Comparison of ENCODE assay signal across 14 cellular contexts in genomic region chr1:159121526-159121925, GRCh38. TPM values are rescaled to one million over a fixed set of nuclear protein-coding genes. Genes with fewer than 3 reads are reported as not detected.
DNase-seq lines count a peak whose midpoint lies in the region; ATAC-seq and TF ChIP-seq lines count a peak whose summit lies in the region.
"Had no signal": no experiment of that assay in that cellular context is flagged by ENCODE, and none has a peak within 500 bp of the region (broad histone marks: within the 10 kb centered on the region; RNA-seq: fewer than 3 reads in every experiment).

No MANE protein-coding gene starts in this region.

- no peak overlapping the region for H3K9ac ChIP-seq in smooth muscle cell (ENCODE audit: low read depth)

- ATAC-seq in GM18505 (IDR thresholded peaks at IDR 0.05; ENCODE audit: unreplicated experiment), result peak; percentile 63
- peak; percentile 58 for ATAC-seq in HG02678 (IDR thresholded peaks at IDR 0.05; ENCODE audit: unreplicated experiment)
- ATAC-seq in HG03460 (IDR thresholded peaks at IDR 0.05; ENCODE audit: unreplicated experiment), result peak; percentile 81
- no peak for ATAC-seq in gastrocnemius medialis

- no peak overlapping the region for H3K4me3 ChIP-seq in smooth muscle cell
- H3K4me3 ChIP-seq in gastrocnemius medialis, result no peak overlapping the region
- H3K4me3 ChIP-seq: prostate gland, tibial artery had no signal

- H3K4me2 ChIP-seq in smooth muscle cell, result no peak overlapping the region

- DNase-seq in GM19238 (ENCODE audit: insufficient read length, low spot score), result peak; percentile 5
- no peak for DNase-seq in smooth muscle cell (lab: John Stamatoyannopoulos, UW; ENCODE audit: unreplicated experiment)
- no peak for DNase-seq in gastrocnemius medialis
- no peak for DNase-seq in NCI-H1436 treated with DMSO at 0.1 percent for 48 hours (lab: John Stamatoyannopoulos, UW)
- DNase-seq in activated CD4-positive, alpha-beta T cell treated with anti-CD3 and anti-CD28 coated beads for 48 hours, result no peak
- DNase-seq: CD4-positive, alpha-beta memory T cell; cortex of kidney; glutamatergic neuron; tibial artery had no signal

- no peaks in the 10 kb centered on the region for H3F3A ChIP-seq in smooth muscle cell (ENCODE audit: low read depth)

- intact Hi-C loops in gastrocnemius medialis (cut with DNase I; ENCODE audit: low total_unique reads), result no loop called here

- in situ Hi-C loops in gastrocnemius medialis (cut with MboI; ENCODE audit: low sequenced_read_pairs in 4 of 4), result no loop called here

- H3K79me2 ChIP-seq in smooth muscle cell (ENCODE audit: low read depth), result no peaks in the 10 kb centered on the region

- H3K27ac ChIP-seq in smooth muscle cell (ENCODE audit: low read depth) (no peak overlapping the region), gastrocnemius medialis (no peak overlapping the region)
- H3K27ac ChIP-seq: prostate gland, tibial artery, VCaP had no signal

- TF ChIP-seq CTCF in smooth muscle cell (IDR thresholded peaks at IDR 0.05; ENCODE audit: borderline replicate concordance, insufficient read depth, poor library complexity, severe bottlenecking) (no peak), gastrocnemius medialis (IDR thresholded peaks at IDR 0.05 in 4 of 5, conservative IDR thresholded peaks at IDR 0.05 in 1 of 5) (no peak)

- no peaks in the 10 kb centered on the region for H3K27me3 ChIP-seq in smooth muscle cell (ENCODE audit: low read depth)
- H3K27me3 ChIP-seq in gastrocnemius medialis, result no peaks in the 10 kb centered on the region
- H3K27me3 ChIP-seq: tibial artery had no signal

- H4K20me1 ChIP-seq in smooth muscle cell (ENCODE audit: low read depth), result no peaks in the 10 kb centered on the region

- H3K9me3 ChIP-seq in smooth muscle cell (replicated peaks; ENCODE audit: low read depth) (no peaks in the 10 kb centered on the region), gastrocnemius medialis (no peaks in the 10 kb centered on the region)
- H3K9me3 ChIP-seq: prostate gland, tibial artery had no signal

- 79% methylated on average over 1 of the region's 1 CpG for WGBS in smooth muscle cell (ENCODE audit: low lambda C conversion rate)

- no peaks in the 10 kb centered on the region for H3K36me3 ChIP-seq in smooth muscle cell (ENCODE audit: low read depth)
- no peaks in the 10 kb centered on the region for H3K36me3 ChIP-seq in gastrocnemius medialis
- H3K36me3 ChIP-seq: prostate gland, tibial artery had no signal

- TF ChIP-seq POLR2A in GM18505 (IDR thresholded peaks at IDR 0.05; ENCODE audit: borderline replicate concordance, extremely low read depth, insufficient read depth, insufficient read length) (no peak), gastrocnemius medialis (IDR thresholded peaks at IDR 0.05) (no peak)

- no peak overlapping the region for H2AFZ ChIP-seq in smooth muscle cell (ENCODE audit: low read depth)

- H3K4me1 ChIP-seq in smooth muscle cell (ENCODE audit: low read depth) (no peaks in the 10 kb centered on the region), gastrocnemius medialis (no peaks in the 10 kb centered on the region)
- H3K4me1 ChIP-seq: prostate gland, tibial artery had no signal

RNA-seq across cellular contexts. Expression of gene AIM2, which starts 45.0 kb away (rescaled TPM):
- total RNA-seq in smooth muscle cell, result 1.2 and 3.8 TPM in 2 replicates
- polyA plus RNA-seq in smooth muscle cell, result 0.43 and 0.87 TPM in 2 replicates
- total RNA-seq in gastrocnemius medialis, result not detected

RNA-seq across cellular contexts. Expression of gene CADM3, which starts 49.9 kb away (rescaled TPM):
- total RNA-seq in smooth muscle cell (0.54 and 0.90 TPM in 2 replicates), gastrocnemius medialis (1 to 10 TPM in 2 of 4 donors, under 1 TPM in 1, not detected in 1; 0.76 to 1.2 (median 1.0) TPM)
- 0.74 and 1.2 TPM in 2 replicates for polyA plus RNA-seq in smooth muscle cell
- total RNA-seq: CD4-positive, alpha-beta memory T cell had no signal
- polyA plus RNA-seq: CD4-positive, alpha-beta memory T cell had no signal

Comparison
In these comparisons a context has a peak if more than half of its experiments do, and no peak if none do; other contexts are left out.
1. ATAC-seq: peak in GM18505 (single experiment), HG02678 (single experiment) and HG03460 (single experiment); none in gastrocnemius medialis (0 of 2).